In the genomic region with DNA sequence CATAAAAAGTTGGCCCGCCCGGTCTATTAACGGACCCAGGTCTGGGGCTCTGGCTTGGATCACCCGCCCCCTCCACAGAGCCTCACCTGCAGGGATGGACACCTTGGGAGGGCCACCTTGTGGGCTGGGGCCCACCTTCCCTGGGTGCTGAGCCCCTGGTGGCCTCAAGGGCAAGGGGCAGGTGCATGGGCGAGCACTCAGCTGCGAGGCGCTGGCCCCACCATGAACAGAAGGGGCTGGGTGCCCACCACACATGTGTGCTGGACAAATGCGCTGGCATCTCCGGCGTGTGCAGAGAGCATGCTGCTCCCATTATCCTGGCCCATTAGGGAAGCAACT, we compare ENCODE assay signal across 15 cellular contexts.
DNase-seq lines count a peak whose midpoint lies in the region; ATAC-seq, FAIRE-seq and TF ChIP-seq lines count a peak whose summit lies in the region.
"Had no signal": no experiment of that assay in that cellular context is flagged by ENCODE, and none has a peak within 500 bp of the region (broad histone marks: within the 10 kb centered on the region; RNA-seq: fewer than 3 reads in every experiment).

No MANE protein-coding gene starts in this region.

- H3K27me3 Mint-ChIP-seq in nephron progenitor cell (ENCODE audit: low read depth, poor library complexity): peaks cover 3% of the 10 kb centered on the region
- peaks cover 4% of the 10 kb centered on the region for H3K27me3 Mint-ChIP-seq in neural progenitor cell (ENCODE audit: insufficient read depth, low read depth)
- no peaks in the 10 kb centered on the region for H3K27me3 Mint-ChIP-seq in activated CD4-positive, alpha-beta T cell treated with anti-CD3 and anti-CD28 coated beads, Interleukin-2, amount 10 ng/mL, durations not matched to agents 24 days and 14 days
- H3K27me3 Mint-ChIP-seq: CD4-positive, alpha-beta memory T cell had no signal

- no peaks in the 10 kb centered on the region for H3K9me3 ChIP-seq in neural progenitor cell (ENCODE audit: low read depth)
- peaks cover 0 to 2% of the 10 kb centered on the region in 2 donors for H3K9me3 ChIP-seq in kidney (ENCODE audit: control insufficient read depth in 1 of 2, low read length in 2 of 2)
- H3K9me3 ChIP-seq: A549, BE2C, HAP-1 had no signal

- peaks cover 27% of the 10 kb centered on the region for H3K4me1 Mint-ChIP-seq in nephron progenitor cell
- H3K4me1 Mint-ChIP-seq in neural progenitor cell: peaks cover 23% of the 10 kb centered on the region
- H3K4me1 Mint-ChIP-seq in activated CD4-positive, alpha-beta T cell treated with anti-CD3 and anti-CD28 coated beads, Interleukin-2, amount 10 ng/mL, durations not matched to agents 24 days and 14 days: no peaks in the 10 kb centered on the region
- H3K4me1 Mint-ChIP-seq: CD4-positive, alpha-beta memory T cell had no signal

- TF ChIP-seq CTCF in nephron progenitor cell (IDR thresholded peaks at IDR 0.05) (no peak), neural progenitor cell (IDR thresholded peaks at IDR 0.05) (no peak), kidney (IDR thresholded peaks at IDR 0.05; ENCODE audit: borderline replicate concordance, extremely low read depth, insufficient read depth) (no peak)

- H3K36me3 Mint-ChIP-seq in nephron progenitor cell (ENCODE audit: low read depth): no peaks in the 10 kb centered on the region
- H3K36me3 Mint-ChIP-seq in neural progenitor cell: peaks cover 2% of the 10 kb centered on the region
- H3K36me3 Mint-ChIP-seq in activated CD4-positive, alpha-beta T cell treated with anti-CD3 and anti-CD28 coated beads, Interleukin-2, amount 10 ng/mL, durations not matched to agents 24 days and 14 days (ENCODE audit: low read depth): no peaks in the 10 kb centered on the region
- H3K36me3 Mint-ChIP-seq: CD4-positive, alpha-beta memory T cell had no signal

- H3K79me2 ChIP-seq in neural progenitor cell (ENCODE audit: low read depth): no peaks in the 10 kb centered on the region

- H3K27ac Mint-ChIP-seq in nephron progenitor cell (no peak overlapping the region), neural progenitor cell (peak overlapping the region; percentile 95)
- no peak overlapping the region for H3K27ac Mint-ChIP-seq in activated CD4-positive, alpha-beta T cell treated with anti-CD3 and anti-CD28 coated beads, Interleukin-2, amount 10 ng/mL, durations not matched to agents 24 days and 14 days
- H3K27ac Mint-ChIP-seq: CD4-positive, alpha-beta memory T cell had no signal

- no peak overlapping the region for H3K4me2 ChIP-seq in neural progenitor cell
- H3K4me2 ChIP-seq: A549 had no signal

- intact Hi-C loops in sciatic nerve (cut with DNase I) (loop anchor here (5.0 kb wide), 1 partner anchor 47 kb away; no protein-coding TSS in a partner anchor), kidney (cut with DNase I) (no loop called here)
- intact Hi-C loops in activated CD4-positive, alpha-beta T cell treated with anti-CD3 and anti-CD28 coated beads, Interleukin-2, amount 10 ng/mL, durations not matched to agents 24 days and 14 days (cut with micrococcal nuclease): no loop called here

- ATAC-seq in sciatic nerve (peak; percentile 32), GM21367 (IDR thresholded peaks at IDR 0.05; ENCODE audit: unreplicated experiment) (no peak)
- ATAC-seq: A549, GM12878 had no signal

- H3K36me3 ChIP-seq in neural progenitor cell (no peaks in the 10 kb centered on the region), kidney (ENCODE audit: control insufficient read depth in 1 of 2, insufficient read depth in 2 of 2, low read length in 2 of 2) (no peaks in the 10 kb centered on the region)
- H3K36me3 ChIP-seq: BE2C, HAP-1 had no signal

- no peaks in the 10 kb centered on the region for H3F3A ChIP-seq in neural progenitor cell (ENCODE audit: low read depth)

- no peak overlapping the region for H3K27ac ChIP-seq in neural progenitor cell
- H3K27ac ChIP-seq in kidney (ENCODE audit: low read depth in 2 of 2, low read length in 2 of 2): no peak overlapping the region
- H3K27ac ChIP-seq: A549, C4-2B had no signal

- no peak for DNase-seq in nephron progenitor cell
- DNase-seq in neural progenitor cell (ENCODE audit: low spot score): no peak
- DNase-seq in sciatic nerve (ENCODE audit: low spot score): no peak
- no peak for DNase-seq in kidney
- DNase-seq in activated CD4-positive, alpha-beta T cell treated with anti-CD3 and anti-CD28 coated beads, Interleukin-2, amount 10 ng/mL, durations not matched to agents 24 days and 14 days: no peak
- DNase-seq: BE2C; CD4-positive, alpha-beta memory T cell; DMS79 had no signal

- no peak for FAIRE-seq in kidney (lab: Jason Lieb, UNC)
- FAIRE-seq: A549, GM12878, GM18507, H1 had no signal

- H3K27me3 ChIP-seq in neural progenitor cell: no peaks in the 10 kb centered on the region
- H3K27me3 ChIP-seq: BE2C had no signal

- H2AFZ ChIP-seq in neural progenitor cell (replicated peaks): peak overlapping the region; percentile 45

- H3K9me3 Mint-ChIP-seq in nephron progenitor cell (peaks cover 8% of the 10 kb centered on the region), neural progenitor cell (peaks cover 5% of the 10 kb centered on the region)
- H3K9me3 Mint-ChIP-seq in activated CD4-positive, alpha-beta T cell treated with anti-CD3 and anti-CD28 coated beads, Interleukin-2, amount 10 ng/mL, durations not matched to agents 24 days and 14 days: no peaks in the 10 kb centered on the region

- H3K4me3 Mint-ChIP-seq in nephron progenitor cell (peak overlapping the region; percentile 56), neural progenitor cell (no peak overlapping the region)
- H3K4me3 Mint-ChIP-seq in activated CD4-positive, alpha-beta T cell treated with anti-CD3 and anti-CD28 coated beads, Interleukin-2, amount 10 ng/mL, durations not matched to agents 24 days and 14 days: no peak overlapping the region
- H3K4me3 Mint-ChIP-seq: CD4-positive, alpha-beta memory T cell had no signal

- H3K4me1 ChIP-seq in neural progenitor cell (peaks cover 6% of the 10 kb centered on the region), kidney (ENCODE audit: control insufficient read depth in 1 of 2, insufficient read depth in 1 of 2, low read depth in 1 of 2, low read length in 2 of 2) (no peaks in the 10 kb centered on the region)
- H3K4me1 ChIP-seq: A549, BE2C, HAP-1 had no signal

- no peaks in the 10 kb centered on the region for H4K20me1 ChIP-seq in neural progenitor cell (ENCODE audit: low read depth)

- no peak overlapping the region for H3K9ac ChIP-seq in neural progenitor cell
- H3K9ac ChIP-seq in kidney (ENCODE audit: low read length in 2 of 2): no peak overlapping the region

- no peak overlapping the region for H3K4me3 ChIP-seq in neural progenitor cell
- H3K4me3 ChIP-seq in kidney (ENCODE audit: low read length in 2 of 2): no peak overlapping the region
- H3K4me3 ChIP-seq: A549, GM12878, HAP-1 had no signal
